In the genomic region with DNA sequence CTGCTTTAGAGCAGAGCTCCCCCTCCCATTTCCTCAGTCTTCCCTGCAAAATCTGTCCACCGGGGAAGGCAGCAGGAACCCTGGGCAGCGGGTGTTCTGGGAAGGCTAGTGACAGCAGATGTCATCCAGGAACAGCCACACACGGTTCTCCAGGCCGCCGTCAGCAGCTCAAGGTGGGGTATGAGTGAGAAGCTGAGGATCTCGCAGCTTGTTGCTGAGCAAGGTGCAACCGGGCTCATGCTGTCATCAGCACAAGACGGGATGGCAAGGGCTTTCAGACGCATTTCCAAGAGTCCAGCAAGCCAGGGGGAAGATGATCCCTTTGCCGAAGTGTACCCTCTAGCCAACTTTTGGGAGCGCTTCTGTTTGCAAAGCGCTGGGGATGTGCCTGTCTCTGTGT, we compare ENCODE assay signal across 14 cellular contexts. TPM values are rescaled to one million over a fixed set of nuclear protein-coding genes. Genes with fewer than 3 reads are reported as not detected.
DNase-seq lines count a peak whose midpoint lies in the region; TF ChIP-seq lines count a peak whose summit lies in the region.
"Had no signal": no experiment of that assay in that cellular context is flagged by ENCODE, and none has a peak within 500 bp of the region (broad histone marks: within the 10 kb centered on the region; RNA-seq: fewer than 3 reads in every experiment).

No MANE protein-coding gene starts in this region.

- no peaks in the 10 kb centered on the region for H4K20me1 ChIP-seq in neural progenitor cell (ENCODE audit: low read depth)

- H3K4me1 Mint-ChIP-seq in neural progenitor cell, result peaks cover 46% of the 10 kb centered on the region

- H3K36me3 Mint-ChIP-seq in neural progenitor cell, result peaks cover 8% of the 10 kb centered on the region

- H3K4me3 Mint-ChIP-seq in neural progenitor cell, result no peak overlapping the region
- H3K4me3 Mint-ChIP-seq: CD8-positive, alpha-beta T cell; GM23338 had no signal

- H3K79me2 ChIP-seq in neural progenitor cell (ENCODE audit: low read depth), result no peaks in the 10 kb centered on the region

- no peak overlapping the region for H3K27ac ChIP-seq in neural progenitor cell
- H3K27ac ChIP-seq: 22Rv1 had no signal

- H3K4me1 ChIP-seq in neural progenitor cell, result peaks cover 19% of the 10 kb centered on the region
- H3K4me1 ChIP-seq: BE2C had no signal

- in situ Hi-C loops in G401 (cut with HindIII; ENCODE audit: low sequenced_read_pairs), result no loop called here

- no peaks in the 10 kb centered on the region for H3K9me3 Mint-ChIP-seq in neural progenitor cell
- H3K9me3 Mint-ChIP-seq: CD8-positive, alpha-beta T cell; GM23338 had no signal

- peaks cover 13% of the 10 kb centered on the region for H3F3A ChIP-seq in neural progenitor cell (ENCODE audit: low read depth)

- no peaks in the 10 kb centered on the region for H3K36me3 ChIP-seq in neural progenitor cell
- H3K36me3 ChIP-seq: BE2C had no signal

- DNase-seq in DMS 273 (lab: John Stamatoyannopoulos, UW; ENCODE audit: unreplicated experiment), result peak; percentile 27
- no peak for DNase-seq in DMS 273 treated with DMSO at 0.1 percent for 48 hours (lab: John Stamatoyannopoulos, UW)
- peak; percentile 84 for DNase-seq in G401 (ENCODE audit: low spot score)
- peak; percentile 80 for DNase-seq in cerebellar cortex (ENCODE audit: low spot score)
- DNase-seq in neural progenitor cell (ENCODE audit: low spot score), result no peak
- no peak for DNase-seq in effector CD4-positive, alpha-beta T cell
- no peak for DNase-seq in HUDEP-2 (lab: John Stamatoyannopoulos, UW; ENCODE audit: unreplicated experiment in 76 of 76)
- DNase-seq in stimulated activated CD4-positive, alpha-beta T cell treated with anti-CD3 and anti-CD28 coated beads, Interleukin-15, amount 100 ng/mL, for 24 hours, result no peak
- DNase-seq: BE2C; CD8-positive, alpha-beta T cell; GF-D8; SIG-M5 had no signal

- no peaks in the 10 kb centered on the region for H3K9me3 ChIP-seq in neural progenitor cell (ENCODE audit: low read depth)
- H3K9me3 ChIP-seq: BE2C had no signal

- peak overlapping the region; percentile 21 for H3K27ac Mint-ChIP-seq in neural progenitor cell
- H3K27ac Mint-ChIP-seq: CD8-positive, alpha-beta T cell; GM23338 had no signal

- no peak overlapping the region for H3K9ac ChIP-seq in neural progenitor cell

- no peak overlapping the region for H3K4me3 ChIP-seq in neural progenitor cell
- H3K4me3 ChIP-seq: GM23338 had no signal

- H3K27me3 Mint-ChIP-seq in neural progenitor cell (ENCODE audit: insufficient read depth, low read depth), result peaks cover 6% of the 10 kb centered on the region

- H3K27me3 ChIP-seq in neural progenitor cell, result no peaks in the 10 kb centered on the region
- H3K27me3 ChIP-seq: BE2C had no signal

- TF ChIP-seq CTCF in neural progenitor cell (IDR thresholded peaks at IDR 0.05), result no peak

- H2AFZ ChIP-seq in neural progenitor cell (replicated peaks), result no peak overlapping the region
- H2AFZ ChIP-seq: GM23338 had no signal

- H3K4me2 ChIP-seq in neural progenitor cell, result no peak overlapping the region
- H3K4me2 ChIP-seq: GM23338 had no signal

RNA-seq across cellular contexts. Expression of a gene that starts 23.0 kb away (rescaled TPM):
- total RNA-seq in G401 (2014; rRNA removed; shearing (Covaris generic)), result 25.1 and 38.8 TPM in 2 replicates
- total RNA-seq in neural progenitor cell (ENCODE audit: low replicate concordance), result 2.8 and 7.1 TPM in 2 replicates

RNA-seq across cellular contexts. Expression of a gene that starts 35.1 kb away (rescaled TPM):
- 14.0 and 17.6 TPM in 2 replicates for total RNA-seq in G401 (2014; rRNA removed; shearing (Covaris generic))
- total RNA-seq in neural progenitor cell (ENCODE audit: low replicate concordance), result 6.0 and 15.2 TPM in 2 replicates

Comparison
In these comparisons a context has a peak if more than half of its experiments do, and no peak if none do; other contexts are left out.
1. DNase-seq: peak in DMS 273 (single experiment), G401 (single experiment) and cerebellar cortex (single experiment); none in DMS 273 treated with DMSO at 0.1 percent for 48 hours (single experiment), neural progenitor cell (single experiment), effector CD4-positive, alpha-beta T cell (single experiment), HUDEP-2 (0 of 76) and stimulated activated CD4-positive, alpha-beta T cell treated with anti-CD3 and anti-CD28 coated beads, Interleukin-15, amount 100 ng/mL, for 24 hours (single experiment).